ENCODE assay signal across 37 cellular contexts in genomic region chr6:146657432-146657831, GRCh38. TPM values are rescaled to one million over a fixed set of nuclear protein-coding genes. Genes with fewer than 3 reads are reported as not detected.
"Had no signal": no experiment of that assay in that cellular context is flagged by ENCODE, and none has a peak within 500 bp of the region (broad histone marks: within the 10 kb centered on the region; RNA-seq: fewer than 3 reads in every experiment).

No MANE protein-coding gene starts in this region.

- H3K27ac Mint-ChIP-seq: activated B cell treated with CpG ODN at 0.5 μM for 24 hours; activated CD4-positive, alpha-beta memory T cell treated with anti-CD3 and anti-CD28 coated beads for 36 hours; activated CD4-positive, alpha-beta T cell treated with anti-CD3 and anti-CD28 coated beads, Interleukin-2, amount 10 ng/mL, durations not matched to agents 24 days and 14 days; activated CD8-positive, alpha-beta T cell treated with anti-CD3 and anti-CD28 coated beads for 36 hours; activated naive CD4-positive, alpha-beta T cell treated with anti-CD3 and anti-CD28 coated beads for 36 hours; activated naive CD4-positive, alpha-beta T cell treated with anti-CD3 and anti-CD28 coated beads, Interleukin-2, amount 50 U/mL, for 72 hours; activated naive CD8-positive, alpha-beta T cell treated with anti-CD3 and anti-CD28 coated beads for 36 hours; activated T-cell treated with anti-CD3 and anti-CD28 coated beads, Interleukin-2, amount 50 U/mL, for 24 hours; activated T-helper 1 cell treated with anti-CD3 and anti-CD28 coated beads, Interleukin-12 subunit alpha, Interleukin-12 subunit beta, Interleukin-2, Interleukin-4 antibody, amounts not matched to agents 30 ng/mL and 10 ng/mL and 1 ng/mL, durations not matched to agents 14 hours and 24 hours and 36 hours; activated T-helper 17 cell treated with anti-CD3 and anti-CD28 coated beads, Interleukin-2, amount 50 U/mL, for 72 hours; brain; T-helper 1 cell treated with Interleukin-12 subunit alpha and Interleukin-12 subunit beta and Interleukin-4 antibody, amounts not matched to agents 30 μg/mL and 1 μg/mL, for 36 hours; T-helper 2 cell treated with Interferon-gamma antibody and Interleukin-4, amounts not matched to agents 5 μg/mL and 100 μg/mL, for 36 hours had no signal

- H3K4me1 ChIP-seq: adrenal gland, ascending aorta had no signal

- ATAC-seq: activated CD8-positive, alpha-beta T cell treated with anti-CD3 and anti-CD28 coated beads for 36 hours; activated naive CD4-positive, alpha-beta T cell treated with anti-CD3 and anti-CD28 coated beads, Interleukin-2, amount 50 U/mL, for 72 hours; activated T-helper 17 cell treated with anti-CD3 and anti-CD28 coated beads, Interleukin-2, amount 50 U/mL, for 72 hours had no signal

- H3K4me1 Mint-ChIP-seq: activated B cell treated with CpG ODN at 0.5 μM for 24 hours; activated CD4-positive, alpha-beta T cell treated with anti-CD3 and anti-CD28 coated beads, Interleukin-2, amount 10 ng/mL, durations not matched to agents 24 days and 14 days; activated naive CD8-positive, alpha-beta T cell treated with anti-CD3 and anti-CD28 coated beads for 36 hours; activated T-helper 17 cell treated with anti-CD3 and anti-CD28 coated beads, Interleukin-2, amount 50 U/mL, for 72 hours; central memory CD8-positive, alpha-beta T cell had no signal

- H3K4me3 Mint-ChIP-seq: activated B cell treated with CpG ODN at 0.5 μM for 24 hours; activated CD4-positive, alpha-beta memory T cell treated with anti-CD3 and anti-CD28 coated beads for 36 hours; activated CD4-positive, alpha-beta T cell treated with anti-CD3 and anti-CD28 coated beads, Interleukin-2, amount 10 ng/mL, durations not matched to agents 24 days and 14 days; activated CD8-positive, alpha-beta T cell treated with anti-CD3 and anti-CD28 coated beads for 36 hours; activated naive CD4-positive, alpha-beta T cell treated with anti-CD3 and anti-CD28 coated beads for 36 hours; activated naive CD8-positive, alpha-beta T cell treated with anti-CD3 and anti-CD28 coated beads for 36 hours; activated T-cell treated with anti-CD3 and anti-CD28 coated beads, Interleukin-2, amount 50 U/mL, for 24 hours; activated T-helper 1 cell treated with anti-CD3 and anti-CD28 coated beads, Interleukin-12 subunit alpha, Interleukin-12 subunit beta, Interleukin-2, Interleukin-4 antibody, amounts not matched to agents 30 ng/mL and 10 ng/mL and 1 ng/mL, durations not matched to agents 14 hours and 24 hours and 36 hours; activated T-helper 17 cell treated with anti-CD3 and anti-CD28 coated beads, Interleukin-2, amount 50 U/mL, for 72 hours; brain; central memory CD8-positive, alpha-beta T cell; T-helper 1 cell treated with Interleukin-12 subunit alpha and Interleukin-12 subunit beta and Interleukin-4 antibody, amounts not matched to agents 30 μg/mL and 1 μg/mL, for 36 hours; T-helper 2 cell treated with Interferon-gamma antibody and Interleukin-4, amounts not matched to agents 5 μg/mL and 100 μg/mL, for 36 hours had no signal

- H3K27me3 Mint-ChIP-seq: activated B cell treated with CpG ODN at 0.5 μM for 24 hours; activated CD4-positive, alpha-beta memory T cell treated with anti-CD3 and anti-CD28 coated beads for 36 hours; activated CD4-positive, alpha-beta T cell treated with anti-CD3 and anti-CD28 coated beads, Interleukin-2, amount 10 ng/mL, durations not matched to agents 24 days and 14 days; activated CD8-positive, alpha-beta T cell treated with anti-CD3 and anti-CD28 coated beads for 36 hours; activated naive CD8-positive, alpha-beta T cell treated with anti-CD3 and anti-CD28 coated beads for 36 hours; activated T-cell treated with anti-CD3 and anti-CD28 coated beads, Interleukin-2, amount 50 U/mL, for 24 hours; central memory CD8-positive, alpha-beta T cell had no signal

- FAIRE-seq: bronchial epithelial cell, TTC549 had no signal

- H3K27me3 ChIP-seq: adrenal gland, ascending aorta, cardiac muscle cell had no signal

- H3K9me3 Mint-ChIP-seq: activated CD4-positive, alpha-beta T cell treated with anti-CD3 and anti-CD28 coated beads, Interleukin-2, amount 10 ng/mL, durations not matched to agents 24 days and 14 days; activated T-cell treated with anti-CD3 and anti-CD28 coated beads, Interleukin-2, amount 50 U/mL, for 24 hours; activated T-helper 1 cell treated with anti-CD3 and anti-CD28 coated beads, Interleukin-12 subunit alpha, Interleukin-12 subunit beta, Interleukin-2, Interleukin-4 antibody, amounts not matched to agents 30 ng/mL and 10 ng/mL and 1 ng/mL, durations not matched to agents 14 hours and 24 hours and 36 hours; central memory CD8-positive, alpha-beta T cell; T-helper 1 cell treated with Interleukin-12 subunit alpha and Interleukin-12 subunit beta and Interleukin-4 antibody, amounts not matched to agents 30 μg/mL and 1 μg/mL, for 36 hours; T-helper 2 cell treated with Interferon-gamma antibody and Interleukin-4, amounts not matched to agents 5 μg/mL and 100 μg/mL, for 36 hours had no signal

- H3K36me3 Mint-ChIP-seq: activated CD4-positive, alpha-beta memory T cell treated with anti-CD3 and anti-CD28 coated beads for 36 hours; activated naive CD4-positive, alpha-beta T cell treated with anti-CD3 and anti-CD28 coated beads, Interleukin-2, amount 50 U/mL, for 72 hours; activated naive CD8-positive, alpha-beta T cell treated with anti-CD3 and anti-CD28 coated beads for 36 hours; brain had no signal

- H3K4me3 ChIP-seq: adrenal gland, ascending aorta, cardiac muscle cell had no signal

- H3K36me3 ChIP-seq: adrenal gland, ascending aorta, cardiac muscle cell had no signal

- H3K9me3 ChIP-seq: adrenal gland, ascending aorta had no signal

- DNase-seq: activated B cell treated with CpG ODN at 0.5 μM for 24 hours; activated CD4-positive, alpha-beta memory T cell treated with anti-CD3 and anti-CD28 coated beads for 36 hours; activated CD4-positive, alpha-beta T cell treated with anti-CD3 and anti-CD28 coated beads for 4 hours; activated CD4-positive, alpha-beta T cell treated with anti-CD3 and anti-CD28 coated beads, Interleukin-2, amount 10 ng/mL, durations not matched to agents 24 days and 14 days; activated CD4-positive, alpha-beta T cell treated with anti-CD3 and anti-CD28 coated beads, Interleukin-2, amount 50 U/mL, for 1 hour; activated CD4-positive, alpha-beta T cell treated with anti-CD3 and anti-CD28 coated beads, Interleukin-2, amount 50 U/mL, for 4 hours; activated CD4-positive, CD25-positive, alpha-beta regulatory T cell treated with anti-CD3 and anti-CD28 coated beads, Interleukin-2, amount 50 U/mL, for 72 hours; activated CD8-positive, alpha-beta memory T cell treated with anti-CD3 and anti-CD28 coated beads, Interleukin-2, amount 50 U/mL, for 4 hours; activated CD8-positive, alpha-beta T cell treated with anti-CD3 and anti-CD28 coated beads for 36 hours; activated effector memory CD4-positive, alpha-beta T cell treated with anti-CD3 and anti-CD28 coated beads, Interleukin-2, amount 50 U/mL, for 16 hours; activated gamma-delta T cell treated with Interleukin-2 at 50 U/mL for 16 hours; activated naive CD4-positive, alpha-beta T cell; activated naive CD4-positive, alpha-beta T cell treated with anti-CD3 and anti-CD28 coated beads for 36 hours; activated naive CD4-positive, alpha-beta T cell treated with anti-CD3 and anti-CD28 coated beads, Interleukin-2, amount 50 U/mL, for 16 hours; activated naive CD8-positive, alpha-beta T cell treated with anti-CD3 and anti-CD28 coated beads for 36 hours; activated T-cell treated with anti-CD3 and anti-CD28 coated beads, Interleukin-2, amount 50 U/mL, for 24 hours; activated T-cell treated with anti-CD3 and anti-CD28 coated beads, Interleukin-2, amount 50 U/mL, for 48 hours; adrenal gland; amniotic stem cell; caudate nucleus; cerebellar nuclear complex; T-helper 1 cell; T-helper 2 cell; T-helper 9 cell had no signal

- H3K27ac ChIP-seq: adrenal gland, ascending aorta, cardiac muscle cell, VCaP had no signal

RNA-seq across cellular contexts. Expression of gene ADGB, which starts 58.7 kb away (rescaled TPM):
- total RNA-seq: activated B cell treated with CpG ODN at 0.5 μM for 24 hours; activated CD4-positive, alpha-beta T cell treated with anti-CD3 and anti-CD28 coated beads, Interleukin-2, amount 10 ng/mL, durations not matched to agents 24 days and 14 days; activated CD8-positive, alpha-beta T cell treated with anti-CD3 and anti-CD28 coated beads for 36 hours; activated naive CD4-positive, alpha-beta T cell treated with anti-CD3 and anti-CD28 coated beads for 36 hours; activated naive CD4-positive, alpha-beta T cell treated with anti-CD3 and anti-CD28 coated beads, Interleukin-2, amount 50 U/mL, for 72 hours; activated naive CD8-positive, alpha-beta T cell treated with anti-CD3 and anti-CD28 coated beads for 36 hours; activated T-helper 1 cell treated with anti-CD3 and anti-CD28 coated beads, Interleukin-12 subunit alpha, Interleukin-12 subunit beta, Interleukin-2, Interleukin-4 antibody, amounts not matched to agents 30 ng/mL and 10 ng/mL and 1 ng/mL, durations not matched to agents 14 hours and 24 hours and 36 hours; activated T-helper 17 cell treated with anti-CD3 and anti-CD28 coated beads, Interleukin-2, amount 50 U/mL, for 72 hours; adrenal gland; ascending aorta; bronchial epithelial cell; cardiac muscle cell; chondrocyte had no signal
- polyA plus RNA-seq: adrenal gland, cardiac muscle cell had no signal
